16 cellular contexts compared by ENCODE assay signal in genomic region chr3:129013491-129013891, GRCh38. TPM values are rescaled to one million over a fixed set of nuclear protein-coding genes. Genes with fewer than 3 reads are reported as not detected.
A peak's percentile ranks its signal among the peaks of the same experiment; 100 is the strongest.
DNase-seq lines count a peak whose midpoint lies in the region; ATAC-seq, FAIRE-seq and TF ChIP-seq lines count a peak whose summit lies in the region.
"Had no signal": no experiment of that assay in that cellular context is flagged by ENCODE, and none has a peak within 500 bp of the region (broad histone marks: within the 10 kb centered on the region; RNA-seq: fewer than 3 reads in every experiment).

No MANE protein-coding gene starts in this region.

- no peak for FAIRE-seq in A549 (lab: Jason Lieb, UNC)
- FAIRE-seq: astrocyte had no signal

- no peak overlapping the region for H3K27ac ChIP-seq in A549
- no peak overlapping the region for H3K27ac ChIP-seq in A673 (ENCODE audit: low read depth, low read length, poor library complexity, severe bottlenecking)
- H3K27ac ChIP-seq: C4-2B had no signal

- WGBS in A549 (ENCODE audit: missing lambda C conversion rate), result 100% methylated on average over 1 of the region's 3 CpGs

- intact Hi-C loops in A673 (cut with micrococcal nuclease; ENCODE audit: unreplicated experiment), result no loop called here

- POLR2A ChIA-PET in A549 (lab: Yijun Ruan, JAX) (no interaction called here), T-cell (lab: Charles Lee) (interaction anchor here in 1 of 2 donors (0.5 kb wide), 1 partner anchor 121 kb away, joined by 3 read pairs; no protein-coding TSS in a partner anchor), A673 (lab: Charles Lee; ENCODE audit: low non-redundant PET) (no interaction called here)

- H3K4me1 ChIP-seq in A549 (peaks cover 10% of the 10 kb centered on the region), A673 (ENCODE audit: insufficient read depth, low read length, poor library complexity, severe bottlenecking) (peaks cover 7% of the 10 kb centered on the region)
- H3K4me1 ChIP-seq: prostate gland had no signal

- H3K9me3 ChIP-seq in A549 (no peaks in the 10 kb centered on the region), A673 (ENCODE audit: low read depth, low read length, poor library complexity, severe bottlenecking) (no peaks in the 10 kb centered on the region)
- H3K9me3 ChIP-seq: prostate gland had no signal

- TF ChIP-seq CTCF in A549 (IDR thresholded peaks at IDR 0.05), result no peak
- no peak for TF ChIP-seq CTCF in A673 (conservative IDR thresholded peaks at IDR 0.05; ENCODE audit: low read depth, low read length)

- no peaks in the 10 kb centered on the region for H3K9me3 Mint-ChIP-seq in T-cell
- H3K9me3 Mint-ChIP-seq: endodermal cell; stimulated activated memory B cell treated with anti-CD40 and anti-IgM and Interleukin-4, amounts not matched to agents 10 μg/mL and 1 μg/mL and 100 μg/mL, for 72 hours had no signal

- BruUV-seq in A673 (replicated peaks; lab: Mats Ljungman, UMichigan), result no TSS peak

- DNase-seq in A549 (ENCODE audit: low read depth in 1 of 2, low spot score in 1 of 2) (peak; percentile 31 to 40), ELR (ENCODE audit: low read depth) (peak; percentile 35), T-cell (no peak), lung microvascular endothelial cell (ENCODE audit: low read depth in 2 of 2) (peak; percentile 34 to 45), anterior cingulate cortex (lab: John Stamatoyannopoulos, UW) (no peak), hippocampal formation (lab: John Stamatoyannopoulos, UW) (no peak), A673 (ENCODE audit: low spot score) (no peak)
- DNase-seq: endodermal cell, MV-4-11, NCI-H526 had no signal

- no peak overlapping the region for H3K4me3 Mint-ChIP-seq in T-cell
- H3K4me3 Mint-ChIP-seq: endodermal cell; stimulated activated memory B cell treated with anti-CD40 and anti-IgM and Interleukin-4, amounts not matched to agents 10 μg/mL and 1 μg/mL and 100 μg/mL, for 72 hours had no signal

- H3K4me3 ChIP-seq in A549 (no peak overlapping the region), A673 (ENCODE audit: low read depth, low read length, poor library complexity, severe bottlenecking) (no peak overlapping the region)
- H3K4me3 ChIP-seq: prostate gland had no signal

- H3K27ac Mint-ChIP-seq in T-cell, result peak overlapping the region; percentile 95 to 99
- H3K27ac Mint-ChIP-seq: endodermal cell; stimulated activated memory B cell treated with anti-CD40 and anti-IgM and Interleukin-4, amounts not matched to agents 10 μg/mL and 1 μg/mL and 100 μg/mL, for 72 hours had no signal

- no peaks in the 10 kb centered on the region for H3K36me3 ChIP-seq in A673 (ENCODE audit: insufficient read depth, low read length, poor library complexity, severe bottlenecking)
- H3K36me3 ChIP-seq: prostate gland, WERI-Rb-1 had no signal

- CTCF ChIA-PET in A549 (lab: Yijun Ruan, JAX) (no interaction called here), T-cell (lab: Charles Lee) (interaction anchor here (0.5 to 1.4 kb wide), 3 partner anchors 43 to 257 kb away, joined by 3 to 4 read pairs (median 3); no protein-coding TSS in a partner anchor), A673 (lab: Charles Lee) (no interaction called here)

- no peaks in the 10 kb centered on the region for H3K27me3 Mint-ChIP-seq in T-cell
- H3K27me3 Mint-ChIP-seq: stimulated activated memory B cell treated with anti-CD40 and anti-IgM and Interleukin-4, amounts not matched to agents 10 μg/mL and 1 μg/mL and 100 μg/mL, for 72 hours had no signal

- H3K36me3 Mint-ChIP-seq in T-cell, result no peaks in the 10 kb centered on the region
- H3K36me3 Mint-ChIP-seq: stimulated activated memory B cell treated with anti-CD40 and anti-IgM and Interleukin-4, amounts not matched to agents 10 μg/mL and 1 μg/mL and 100 μg/mL, for 72 hours had no signal

- TF ChIP-seq RAD21 in A549 (conservative IDR thresholded peaks at IDR 0.05 in 1 of 2, IDR thresholded peaks at IDR 0.05 in 1 of 2), result no peak

- TF ChIP-seq EP300 in A549 (IDR thresholded peaks at IDR 0.05), result no peak

- peaks cover 41 to 52% (median 42%) of the 10 kb centered on the region in 3 donors for H3K4me1 Mint-ChIP-seq in T-cell

- ATAC-seq in A549, result peak in 1 of 2 experiments; percentile 78; a peak in 3 of 6 replicates
- ATAC-seq in T-cell (replicated peaks in 1 of 4), result no peak
- ATAC-seq in HG03039 (IDR thresholded peaks at IDR 0.05; ENCODE audit: unreplicated experiment), result no peak
- ATAC-seq: stimulated activated memory B cell treated with anti-CD40 and anti-IgM and Interleukin-4, amounts not matched to agents 10 μg/mL and 1 μg/mL and 100 μg/mL, for 72 hours had no signal

- TF ChIP-seq POLR2A in A549 (IDR thresholded peaks at IDR 0.05; ENCODE audit: low read length), result no peak

- H3K4me2 ChIP-seq in A549, result no peak overlapping the region

- H3K27me3 ChIP-seq in A673 (replicated peaks; ENCODE audit: insufficient read depth, low read depth, low read length, poor library complexity), result no peaks in the 10 kb centered on the region

TF ChIP-seq in A549, 52 proteins besides CTCF, POLR2A, EP300 and RAD21:
- no peak for TF ChIP-seq CBX2 (IDR thresholded peaks at IDR 0.05; ENCODE audit: borderline replicate concordance, low read depth)
- 0 out of 2 replicates have a peak, but pooled peaks have one; percentile 23 for TF ChIP-seq USF2 (IDR thresholded peaks at IDR 0.05)
- no peak for TF ChIP-seq POLR2AphosphoS2 (conservative IDR thresholded peaks at IDR 0.05; ENCODE audit: low read length)

RNA-seq across cellular contexts. Expression of gene EFCC1, which starts 12.4 kb away (rescaled TPM):
- polyA plus RNA-seq in A549 (2011; rRNA removed), result 0.04 and 0.07 TPM in 2 replicates
- polyA plus RNA-seq in A549 (2012; cell fraction: cytosol; rRNA removed), result 0.03 TPM in 2 replicates
- 0.01 TPM in 1 of 2 replicates, not detected in the other for polyA plus RNA-seq in A549 (2012; cell fraction: nucleus; rRNA removed)
- not detected in 3 replicates for polyA plus RNA-seq in A549 (2017; fragmentation: RNase III; extraction: RNeasy Plus Mini Kit Qiagen cat#74134 plus additional on column Dnase treatment)
- not detected in 2 replicates for polyA minus RNA-seq in A549 (2011; rRNA and poly(A)+ RNA removed)
- under 1 TPM; 0.20 to 0.43 (median 0.30) TPM for total RNA-seq in T-cell
- 2.6 and 11.5 TPM in 2 replicates for total RNA-seq in lung microvascular endothelial cell
- total RNA-seq in A673 (2021), result not detected in 2 replicates
- total RNA-seq: astrocyte had no signal

RNA-seq across cellular contexts. Expression of gene CFAP92, which starts 19.6 kb away (rescaled TPM):
- polyA plus RNA-seq in A549 (2011; rRNA removed) (0.05 TPM in 1 of 2 replicates, not detected in the other), A549 (2017; fragmentation: RNase III; extraction: RNeasy Plus Mini Kit Qiagen cat#74134 plus additional on column Dnase treatment) (not detected in 3 replicates)
- polyA plus RNA-seq in A549 (2012; cell fraction: cytosol; rRNA removed), result 0.03 TPM in 1 of 2 replicates, not detected in the other
- 0.01 TPM in 2 replicates for polyA plus RNA-seq in A549 (2012; cell fraction: nucleus; rRNA removed)
- polyA minus RNA-seq in A549 (2011; rRNA and poly(A)+ RNA removed), result not detected in 2 replicates
- total RNA-seq in T-cell (under 1 TPM; 0.13 to 0.49 (median 0.26) TPM), lung microvascular endothelial cell (0.60 and 0.65 TPM in 2 replicates), A673 (2021) (0.26 TPM in 1 of 2 replicates, not detected in the other)

RNA-seq across cellular contexts. Expression of gene GP9, which starts 47.1 kb away (rescaled TPM):
- polyA plus RNA-seq in A549 (2011; rRNA removed) (not detected in 2 replicates), A549 (2017; fragmentation: RNase III; extraction: RNeasy Plus Mini Kit Qiagen cat#74134 plus additional on column Dnase treatment) (not detected in 3 replicates)
- not detected in 2 replicates for polyA plus RNA-seq in A549 (2012; cell fraction: cytosol; rRNA removed)
- polyA plus RNA-seq in A549 (2012; cell fraction: nucleus; rRNA removed), result not detected in 2 replicates
- not detected in 2 replicates for polyA minus RNA-seq in A549 (2011; rRNA and poly(A)+ RNA removed)
- total RNA-seq in T-cell (not detected), lung microvascular endothelial cell (not detected in 2 replicates), A673 (2021) (not detected in 2 replicates)
- total RNA-seq: astrocyte, endodermal cell, prostate gland had no signal

Comparison
In these comparisons a context has a peak if more than half of its experiments do, and no peak if none do; other contexts are left out.
1. DNase-seq: peak in A549 (2 of 2), ELR (single experiment) and lung microvascular endothelial cell (2 of 2); none in T-cell (0 of 34), anterior cingulate cortex (0 of 58), hippocampal formation (0 of 2) and A673 (single experiment).
2. CTCF ChIA-PET loops: an anchor here in T-cell (0.5 to 1.4 kb wide); none called in A549 and A673.